In the genomic region with DNA sequence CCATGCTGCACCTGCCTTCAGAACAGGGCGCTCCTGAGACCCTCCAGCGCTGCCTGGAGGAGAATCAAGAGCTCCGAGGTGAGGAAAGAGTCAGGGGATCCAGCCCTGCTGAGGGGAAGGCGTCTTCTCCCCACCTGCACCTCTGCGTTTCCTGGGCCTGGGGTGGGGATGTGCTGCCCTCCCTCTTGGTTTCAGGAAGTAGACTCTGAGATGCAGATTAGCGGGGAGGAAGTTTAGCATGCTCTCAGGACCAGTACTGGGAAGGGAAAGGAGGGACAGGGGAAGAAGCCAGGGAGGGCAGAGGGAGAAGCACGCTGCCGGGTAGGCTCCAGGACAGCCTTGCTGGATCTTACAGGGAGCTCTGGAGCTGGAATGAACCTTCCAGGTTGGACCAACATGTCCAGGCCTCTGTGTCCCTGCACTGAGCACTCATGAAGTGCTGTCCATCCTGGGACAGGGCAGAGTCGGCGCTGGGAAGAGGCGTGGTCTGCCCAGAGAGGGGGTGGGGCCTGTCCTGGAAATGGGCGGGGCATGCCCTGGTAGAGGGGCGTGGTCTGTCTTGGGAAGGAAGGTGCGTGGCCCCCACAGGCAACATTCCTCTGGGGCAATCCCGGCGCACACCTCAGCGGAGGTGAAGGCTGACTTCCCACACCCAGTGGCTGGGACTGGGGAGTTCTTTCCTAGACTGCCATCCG, we compare ENCODE assay signal across 14 cellular contexts. TPM values are rescaled to one million over a fixed set of nuclear protein-coding genes. Genes with fewer than 3 reads are reported as not detected.
A peak's percentile ranks its signal among the peaks of the same experiment; 100 is the strongest.
DNase-seq lines count a peak whose midpoint lies in the region; ATAC-seq, FAIRE-seq and TF ChIP-seq lines count a peak whose summit lies in the region.
"Not testable (repeated sequence)": the region's sequence is repeated elsewhere in the genome, so short reads cannot be mapped to it uniquely, and the experiment has no call there.
"Had no signal": no experiment of that assay in that cellular context is flagged by ENCODE, and none has a peak within 500 bp of the region (broad histone marks: within the 10 kb centered on the region; RNA-seq: fewer than 3 reads in every experiment).

No MANE protein-coding gene starts in this region.

- not testable (repeated sequence) for H4K20me1 ChIP-seq in HCT116 (ENCODE audit: insufficient read depth); GM12878 (ENCODE audit: control insufficient read depth, insufficient read depth)

- H2AFZ ChIP-seq in HCT116 (ENCODE audit: low read depth, low read length, poor library complexity, severe bottlenecking); GM12878 (ENCODE audit: control insufficient read depth, low read depth, low read length): not testable (repeated sequence)

- H3K9me3 Mint-ChIP-seq in CD14-positive monocyte = peaks cover 0 to 12% (median 11%) of the 10 kb centered on the region in 7 donors
- H3K9me3 Mint-ChIP-seq in T-helper 1 cell treated with Interleukin-12 subunit alpha and Interleukin-12 subunit beta and Interleukin-4 antibody, amounts not matched to agents 30 μg/mL and 1 μg/mL, for 36 hours; activated T-cell treated with anti-CD3 and anti-CD28 coated beads, Interleukin-2, amount 50 U/mL, for 24 hours: not testable (repeated sequence)

- H3K4me1 Mint-ChIP-seq in CD14-positive monocyte = peaks cover 36% of the 10 kb centered on the region
- peaks cover 26% of the 10 kb centered on the region for H3K4me1 Mint-ChIP-seq in T-helper 1 cell treated with Interleukin-12 subunit alpha and Interleukin-12 subunit beta and Interleukin-4 antibody, amounts not matched to agents 30 μg/mL and 1 μg/mL, for 36 hours (ENCODE audit: low read depth)
- H3K4me1 Mint-ChIP-seq in activated T-cell treated with anti-CD3 and anti-CD28 coated beads, Interleukin-2, amount 50 U/mL, for 24 hours (ENCODE audit: low read depth) = peaks cover 32% of the 10 kb centered on the region

- RAD21 ChIA-PET in HCT116 (lab: Charles Lee; ENCODE audit: low non-redundant PET in 1 of 2, low total read pairs in 2 of 2, uncharacterized antibody in 2 of 2, unreplicated experiment in 2 of 2); GM12878 (lab: Charles Lee; ENCODE audit: unreplicated experiment): not testable (repeated sequence)

- not testable (repeated sequence) for TF ChIP-seq POLR2A in HCT116 (IDR thresholded peaks at IDR 0.05; ENCODE audit: borderline replicate concordance, extremely low read depth, insufficient read depth, insufficient read length); GM12878 (IDR thresholded peaks at IDR 0.05; ENCODE audit: low read depth, low read length)

- peak overlapping the region in 1 of 2 donors; percentile 42 for H3K4me3 Mint-ChIP-seq in CD14-positive monocyte
- H3K4me3 Mint-ChIP-seq in T-helper 1 cell treated with Interleukin-12 subunit alpha and Interleukin-12 subunit beta and Interleukin-4 antibody, amounts not matched to agents 30 μg/mL and 1 μg/mL, for 36 hours; activated T-cell treated with anti-CD3 and anti-CD28 coated beads, Interleukin-2, amount 50 U/mL, for 24 hours: not testable (repeated sequence)

- not testable (repeated sequence) for TF ChIP-seq CTCF in CD14-positive monocyte (IDR thresholded peaks at IDR 0.05); HCT116 (IDR thresholded peaks at IDR 0.05 in 2 of 3, conservative IDR thresholded peaks at IDR 0.05 in 1 of 3; ENCODE audit: borderline replicate concordance in 1 of 3, insufficient read depth in 1 of 3, low read depth in 2 of 3, low read length in 2 of 3); GM12878 (IDR thresholded peaks at IDR 0.05 in 2 of 3, conservative IDR thresholded peaks at IDR 0.05 in 1 of 3; ENCODE audit: control insufficient read depth in 2 of 3, extremely low read depth in 1 of 3, insufficient read depth in 1 of 3, low read depth in 3 of 3, low read length in 3 of 3); kidney (IDR thresholded peaks at IDR 0.05; ENCODE audit: borderline replicate concordance, extremely low read depth, insufficient read depth); neutrophil (IDR thresholded peaks at IDR 0.05)

- not testable (repeated sequence) for H3K4me2 ChIP-seq in HCT116 (ENCODE audit: low read length); GM12878 (ENCODE audit: control insufficient read depth, insufficient read depth)

- H3K27me3 ChIP-seq in HCT116 (ENCODE audit: insufficient read depth, low read length); GM12878 (replicated peaks in 1 of 2; ENCODE audit: control insufficient read depth in 2 of 2, insufficient read depth in 2 of 2, low read length in 1 of 2); neutrophil: not testable (repeated sequence)

- FAIRE-seq in GM12878 (lab: Jason Lieb, UNC) = peak; percentile 88
- FAIRE-seq in kidney (lab: Jason Lieb, UNC) = not testable (repeated sequence)

- H3K79me2 ChIP-seq in HCT116 (ENCODE audit: insufficient read depth, low read length) (peaks cover 45% of the 10 kb centered on the region), GM12878 (ENCODE audit: control insufficient read depth, insufficient read depth, low read length) (peaks cover 25% of the 10 kb centered on the region)

- not testable (repeated sequence) for DNase-seq in CD14-positive monocyte (ENCODE audit: low spot score); HCT116 (ENCODE audit: low read depth, low spot score); activated T-cell treated with anti-CD3 and anti-CD28 coated beads, Interleukin-2, amount 50 U/mL, for 24 hours; GM12878 (ENCODE audit: low read depth, low spot score)
- peak; percentile 43 for DNase-seq in kidney

- not testable (repeated sequence) for H3K4me1 ChIP-seq in HCT116 (ENCODE audit: control insufficient read depth in 1 of 2, insufficient read depth in 2 of 2, low read length in 2 of 2); GM12878 (ENCODE audit: control insufficient read depth, insufficient read depth, low read length); kidney (ENCODE audit: control insufficient read depth in 1 of 2, insufficient read depth in 1 of 2, low read depth in 1 of 2, low read length in 2 of 2)
- H3K4me1 ChIP-seq in neutrophil (ENCODE audit: control insufficient read depth in 1 of 2, insufficient read depth in 1 of 2, low read depth in 1 of 2, low read length in 1 of 2) = peaks cover 15 to 32% of the 10 kb centered on the region in 2 experiments

- 52% methylated on average over 11 of the region's 18 CpGs for WGBS in GM12878 (ENCODE audit: insufficient coverage, insufficient replicate concordance, low lambda C conversion rate, missing lambda C conversion rate)

- H3K36me3 ChIP-seq in HCT116 (ENCODE audit: control insufficient read depth in 1 of 2, insufficient read depth in 2 of 2, low read length in 2 of 2); GM12878 (ENCODE audit: control insufficient read depth in 2 of 2, insufficient read depth in 2 of 2, low read length in 1 of 2); kidney (ENCODE audit: control insufficient read depth in 1 of 2, insufficient read depth in 2 of 2, low read length in 2 of 2): not testable (repeated sequence)
- H3K36me3 ChIP-seq in neutrophil = peaks cover 24% of the 10 kb centered on the region

- POLR2A ChIA-PET in HCT116 (lab: Charles Lee); GM12878 (lab: Charles Lee): not testable (repeated sequence)

- TF ChIP-seq EP300 in GM12878 (IDR thresholded peaks at IDR 0.05; ENCODE audit: borderline replicate concordance in 1 of 2, control insufficient read depth in 1 of 2, low read depth in 2 of 2, low read length in 2 of 2) = not testable (repeated sequence)

- H3K36me3 Mint-ChIP-seq in CD14-positive monocyte = peaks cover 26 to 28% of the 10 kb centered on the region in 2 donors
- peaks cover 24% of the 10 kb centered on the region for H3K36me3 Mint-ChIP-seq in T-helper 1 cell treated with Interleukin-12 subunit alpha and Interleukin-12 subunit beta and Interleukin-4 antibody, amounts not matched to agents 30 μg/mL and 1 μg/mL, for 36 hours (ENCODE audit: low read depth)
- H3K36me3 Mint-ChIP-seq in activated T-cell treated with anti-CD3 and anti-CD28 coated beads, Interleukin-2, amount 50 U/mL, for 24 hours (ENCODE audit: low read depth) = peaks cover 52% of the 10 kb centered on the region

- not testable (repeated sequence) for H3K27ac ChIP-seq in HCT116 (ENCODE audit: low read depth, low read length); GM12878 (ENCODE audit: control insufficient read depth, insufficient read depth); kidney (ENCODE audit: low read depth in 2 of 2, low read length in 2 of 2)
- H3K27ac ChIP-seq in neutrophil = peak overlapping the region; percentile 76

- peak overlapping the region in 6 of 7 donors; percentile 58 to 89 (median 76) for H3K27ac Mint-ChIP-seq in CD14-positive monocyte
- H3K27ac Mint-ChIP-seq in T-helper 1 cell treated with Interleukin-12 subunit alpha and Interleukin-12 subunit beta and Interleukin-4 antibody, amounts not matched to agents 30 μg/mL and 1 μg/mL, for 36 hours = peak overlapping the region; percentile 49
- H3K27ac Mint-ChIP-seq in activated T-cell treated with anti-CD3 and anti-CD28 coated beads, Interleukin-2, amount 50 U/mL, for 24 hours = peak overlapping the region; percentile 63

- H3K9ac ChIP-seq in HCT116 (ENCODE audit: low read length); GM12878 (ENCODE audit: control insufficient read depth, insufficient read depth, low read length); kidney (ENCODE audit: low read length in 2 of 2): not testable (repeated sequence)

- SMC1A ChIA-PET in GM12878 (lab: Charles Lee; ENCODE audit: uncharacterized antibody, unreplicated experiment) = not testable (repeated sequence)

- in situ Hi-C loops in GM12878 (cut with MboI) = not testable (repeated sequence)

- CTCF ChIA-PET in HCT116 (lab: Charles Lee); GM12878 (lab: Yijun Ruan, JAX): not testable (repeated sequence)

- H3K9me3 ChIP-seq in HCT116 (ENCODE audit: control insufficient read depth in 1 of 2, insufficient read depth in 1 of 2, low read depth in 1 of 2, low read length in 2 of 2); GM12878 (replicated peaks; ENCODE audit: control insufficient read depth, insufficient read depth, low read length); kidney (ENCODE audit: control insufficient read depth in 1 of 2, low read length in 2 of 2); neutrophil: not testable (repeated sequence)

- not testable (repeated sequence) for BruUV-seq in HCT116 (replicated peaks; lab: Mats Ljungman, UMichigan); GM12878 (replicated peaks; lab: Mats Ljungman, UMichigan)

- H3K27me3 Mint-ChIP-seq in CD14-positive monocyte (ENCODE audit: low read depth in 3 of 3); T-helper 1 cell treated with Interleukin-12 subunit alpha and Interleukin-12 subunit beta and Interleukin-4 antibody, amounts not matched to agents 30 μg/mL and 1 μg/mL, for 36 hours (ENCODE audit: low read depth): not testable (repeated sequence)
- peaks cover 25% of the 10 kb centered on the region for H3K27me3 Mint-ChIP-seq in activated T-cell treated with anti-CD3 and anti-CD28 coated beads, Interleukin-2, amount 50 U/mL, for 24 hours

- not testable (repeated sequence) for TF ChIP-seq RAD21 in HCT116 (IDR thresholded peaks at IDR 0.05; ENCODE audit: low read depth); GM12878 (IDR thresholded peaks at IDR 0.05; ENCODE audit: insufficient read depth, low read depth, low read length)

- peak; percentile 66 for ATAC-seq in HCT116
- not testable (repeated sequence) for ATAC-seq in GM12878

- H3K9me2 ChIP-seq in HCT116 (ENCODE audit: insufficient read depth) = not testable (repeated sequence)

- intact Hi-C loops in CD14-positive monocyte (cut with micrococcal nuclease); HCT116 (cut with micrococcal nuclease); GM12878 (cut with micrococcal nuclease; ENCODE audit: unreplicated experiment); kidney (cut with DNase I): not testable (repeated sequence)

- not testable (repeated sequence) for H3K4me3 ChIP-seq in HCT116 (replicated peaks in 1 of 2; ENCODE audit: low read depth in 1 of 2, low read length in 2 of 2); GM12878; kidney (ENCODE audit: low read length in 2 of 2); neutrophil (ENCODE audit: low read depth in 1 of 2, low read length in 1 of 2)

RNA-seq across cellular contexts. Expression of gene IKBKG, which starts 4.8 kb away (rescaled TPM):
- polyA plus RNA-seq in CD14-positive monocyte (10 to 100 TPM; 31.3 to 33.7 TPM), GM12878 (2011; rRNA removed) (8.0 and 17.3 TPM in 2 replicates), GM12878 (2014; fragmentation: Illumina TruSeq; extraction: Trizol) (2.5 and 8.0 TPM in 2 replicates), GM12878 (2014; fragmentation: Nextera tagmentation; extraction: Ambion mirVana) (1 to 10 TPM in 1 of 2 experiments, under 1 TPM in 1; 0.35 to 1.5 TPM), GM12878 (2014; rRNA removed) (30.7 and 33.0 TPM in 2 replicates), GM12878 (2016; fragmentation: Nextera tagmentation; extraction: Ambion mirVana) (10 to 100 TPM; 21.8 to 24.0 TPM), kidney (ENCODE audit: insufficient read depth, low read depth, low replicate concordance) (23.3 TPM)
- total RNA-seq in HCT116 (2021; ENCODE audit: unreplicated experiment) (24.0 TPM), GM12878 (2014; rRNA removed) (16.0 and 16.3 TPM in 2 replicates), GM12878 (2014; rRNA removed; fragmentation: Illumina TruSeq; extraction: Trizol) (10.2 TPM in 2 replicates), GM12878 (2021) (28.1 and 30.6 TPM in 2 replicates), kidney (31.3 TPM)
- 16.0 and 16.4 TPM in 2 replicates for polyA plus RNA-seq in HCT116 (2012)
- 15.9 and 18.4 TPM in 2 replicates for total RNA-seq in GM12878 (2013; cell fraction: nucleolus; rRNA removed)
- 8.5 TPM for polyA plus RNA-seq in GM12878 (2011; ENCODE audit: low read depth)
- 23.9 and 31.8 TPM in 2 replicates for polyA plus RNA-seq in GM12878 (2011; cell fraction: cytosol; rRNA removed)
- polyA plus RNA-seq in GM12878 (2011; cell fraction: nucleus; rRNA removed) = 96.2 and 120 TPM in 2 replicates
- 19.5 and 20.1 TPM in 2 replicates for polyA plus RNA-seq in GM12878 (2012)
- 3.4 and 8.2 TPM in 2 replicates for polyA minus RNA-seq in GM12878 (2011; rRNA and poly(A)+ RNA removed)
- polyA minus RNA-seq in GM12878 (2011; cell fraction: cytosol; rRNA and poly(A)+ RNA removed) = 6.8 and 7.3 TPM in 2 replicates
- polyA minus RNA-seq in GM12878 (2011; cell fraction: nucleus; rRNA and poly(A)+ RNA removed) = 10.4 and 18.8 TPM in 2 replicates

RNA-seq across cellular contexts. Expression of gene G6PD, which starts 5.6 kb away (rescaled TPM):
- polyA plus RNA-seq in CD14-positive monocyte = 10 to 100 TPM; 10.7 to 14.7 TPM
- 109 TPM for total RNA-seq in HCT116 (2021; ENCODE audit: unreplicated experiment)
- 83.6 and 84.2 TPM in 2 replicates for polyA plus RNA-seq in HCT116 (2012)
- 22.3 and 26.2 TPM in 2 replicates for total RNA-seq in GM12878 (2013; cell fraction: nucleolus; rRNA removed)
- total RNA-seq in GM12878 (2014; rRNA removed) = 26.9 and 35.5 TPM in 2 replicates
- 17.2 and 19.5 TPM in 2 replicates for total RNA-seq in GM12878 (2014; rRNA removed; fragmentation: Illumina TruSeq; extraction: Trizol)
- 62.5 and 63.4 TPM in 2 replicates for total RNA-seq in GM12878 (2021)
- 13.1 TPM for polyA plus RNA-seq in GM12878 (2011; ENCODE audit: low read depth)
- polyA plus RNA-seq in GM12878 (2011; rRNA removed) = 4.5 and 11.5 TPM in 2 replicates
- 17.2 and 18.2 TPM in 2 replicates for polyA plus RNA-seq in GM12878 (2011; cell fraction: cytosol; rRNA removed)
- 79.1 and 100 TPM in 2 replicates for polyA plus RNA-seq in GM12878 (2011; cell fraction: nucleus; rRNA removed)
- 28.0 and 30.0 TPM in 2 replicates for polyA plus RNA-seq in GM12878 (2012)
- polyA plus RNA-seq in GM12878 (2014; fragmentation: Illumina TruSeq; extraction: Trizol) = 22.3 and 48.4 TPM in 2 replicates
- 1 to 10 TPM; 1.6 to 3.8 TPM for polyA plus RNA-seq in GM12878 (2014; fragmentation: Nextera tagmentation; extraction: Ambion mirVana)
- polyA plus RNA-seq in GM12878 (2014; rRNA removed) = 38.8 and 47.3 TPM in 2 replicates
- 10 to 100 TPM; 26.2 to 30.7 TPM for polyA plus RNA-seq in GM12878 (2016; fragmentation: Nextera tagmentation; extraction: Ambion mirVana)
- 13.8 and 25.2 TPM in 2 replicates for polyA minus RNA-seq in GM12878 (2011; rRNA and poly(A)+ RNA removed)
- 14.3 and 17.6 TPM in 2 replicates for polyA minus RNA-seq in GM12878 (2011; cell fraction: cytosol; rRNA and poly(A)+ RNA removed)
- 22.8 and 50.5 TPM in 2 replicates for polyA minus RNA-seq in GM12878 (2011; cell fraction: nucleus; rRNA and poly(A)+ RNA removed)
- total RNA-seq in kidney = 54.1 TPM
- 34.7 TPM for polyA plus RNA-seq in kidney (ENCODE audit: insufficient read depth, low read depth, low replicate concordance)

RNA-seq across cellular contexts. Expression of gene CTAG1A, which starts 32.7 kb away (rescaled TPM):
- polyA plus RNA-seq in CD14-positive monocyte (not detected), GM12878 (2011; rRNA removed) (not detected in 2 replicates), GM12878 (2014; fragmentation: Illumina TruSeq; extraction: Trizol) (not detected in 2 replicates), GM12878 (2014; fragmentation: Nextera tagmentation; extraction: Ambion mirVana) (not detected), GM12878 (2014; rRNA removed) (not detected in 2 replicates), GM12878 (2016; fragmentation: Nextera tagmentation; extraction: Ambion mirVana) (not detected), kidney (ENCODE audit: insufficient read depth, low read depth, low replicate concordance) (not detected)
- total RNA-seq in HCT116 (2021; ENCODE audit: unreplicated experiment) (not detected), GM12878 (2014; rRNA removed) (not detected in 2 replicates), GM12878 (2014; rRNA removed; fragmentation: Illumina TruSeq; extraction: Trizol) (not detected in 2 replicates), GM12878 (2021) (not detected in 2 replicates), kidney (not detected)
- polyA plus RNA-seq in HCT116 (2012) = not detected in 2 replicates
- not detected in 2 replicates for total RNA-seq in GM12878 (2013; cell fraction: nucleolus; rRNA removed)
- polyA plus RNA-seq in GM12878 (2011; ENCODE audit: low read depth) = not detected
- not detected in 2 replicates for polyA plus RNA-seq in GM12878 (2011; cell fraction: cytosol; rRNA removed)
- not detected in 2 replicates for polyA plus RNA-seq in GM12878 (2011; cell fraction: nucleus; rRNA removed)
- polyA plus RNA-seq in GM12878 (2012) = not detected in 2 replicates
- not detected in 2 replicates for polyA minus RNA-seq in GM12878 (2011; rRNA and poly(A)+ RNA removed)
- not detected in 2 replicates for polyA minus RNA-seq in GM12878 (2011; cell fraction: cytosol; rRNA and poly(A)+ RNA removed)
- not detected in 2 replicates for polyA minus RNA-seq in GM12878 (2011; cell fraction: nucleus; rRNA and poly(A)+ RNA removed)
- total RNA-seq: Calu3; CD8-positive, alpha-beta memory T cell; LHCN-M2; OCI-LY7; SJCRH30 had no signal
- polyA plus RNA-seq: AG04450; CD8-positive, alpha-beta memory T cell; IgD-negative memory B cell had no signal

RNA-seq across cellular contexts. Expression of gene FAM3A, which starts 36.2 kb away (rescaled TPM):
- polyA plus RNA-seq in CD14-positive monocyte (10 to 100 TPM; 14.5 to 16.3 TPM), GM12878 (2011; rRNA removed) (3.6 and 6.6 TPM in 2 replicates), GM12878 (2014; fragmentation: Illumina TruSeq; extraction: Trizol) (2.1 and 5.0 TPM in 2 replicates), GM12878 (2014; fragmentation: Nextera tagmentation; extraction: Ambion mirVana) (1 to 10 TPM in 1 of 2 experiments, under 1 TPM in 1; 0.29 to 1.1 TPM), GM12878 (2014; rRNA removed) (21.1 and 24.5 TPM in 2 replicates), GM12878 (2016; fragmentation: Nextera tagmentation; extraction: Ambion mirVana) (10 to 100 TPM; 17.6 to 17.9 TPM), kidney (ENCODE audit: insufficient read depth, low read depth, low replicate concordance) (73.4 TPM)
- total RNA-seq in HCT116 (2021; ENCODE audit: unreplicated experiment) (15.6 TPM), GM12878 (2014; rRNA removed) (11.0 and 16.3 TPM in 2 replicates), GM12878 (2014; rRNA removed; fragmentation: Illumina TruSeq; extraction: Trizol) (6.1 and 6.2 TPM in 2 replicates), GM12878 (2021) (17.6 and 20.6 TPM in 2 replicates), kidney (39.5 TPM)
- 16.2 and 16.9 TPM in 2 replicates for polyA plus RNA-seq in HCT116 (2012)
- 8.9 and 9.9 TPM in 2 replicates for total RNA-seq in GM12878 (2013; cell fraction: nucleolus; rRNA removed)
- 4.5 TPM for polyA plus RNA-seq in GM12878 (2011; ENCODE audit: low read depth)
- 10.4 and 16.5 TPM in 2 replicates for polyA plus RNA-seq in GM12878 (2011; cell fraction: cytosol; rRNA removed)
- 36.5 and 39.6 TPM in 2 replicates for polyA plus RNA-seq in GM12878 (2011; cell fraction: nucleus; rRNA removed)
- 17.9 and 19.1 TPM in 2 replicates for polyA plus RNA-seq in GM12878 (2012)
- polyA minus RNA-seq in GM12878 (2011; rRNA and poly(A)+ RNA removed) = 5.4 and 5.9 TPM in 2 replicates
- 4.3 and 4.4 TPM in 2 replicates for polyA minus RNA-seq in GM12878 (2011; cell fraction: cytosol; rRNA and poly(A)+ RNA removed)
- polyA minus RNA-seq in GM12878 (2011; cell fraction: nucleus; rRNA and poly(A)+ RNA removed) = 3.5 and 8.9 TPM in 2 replicates
